Comparison of ENCODE assay signal across 11 cellular contexts in the genomic region with DNA sequence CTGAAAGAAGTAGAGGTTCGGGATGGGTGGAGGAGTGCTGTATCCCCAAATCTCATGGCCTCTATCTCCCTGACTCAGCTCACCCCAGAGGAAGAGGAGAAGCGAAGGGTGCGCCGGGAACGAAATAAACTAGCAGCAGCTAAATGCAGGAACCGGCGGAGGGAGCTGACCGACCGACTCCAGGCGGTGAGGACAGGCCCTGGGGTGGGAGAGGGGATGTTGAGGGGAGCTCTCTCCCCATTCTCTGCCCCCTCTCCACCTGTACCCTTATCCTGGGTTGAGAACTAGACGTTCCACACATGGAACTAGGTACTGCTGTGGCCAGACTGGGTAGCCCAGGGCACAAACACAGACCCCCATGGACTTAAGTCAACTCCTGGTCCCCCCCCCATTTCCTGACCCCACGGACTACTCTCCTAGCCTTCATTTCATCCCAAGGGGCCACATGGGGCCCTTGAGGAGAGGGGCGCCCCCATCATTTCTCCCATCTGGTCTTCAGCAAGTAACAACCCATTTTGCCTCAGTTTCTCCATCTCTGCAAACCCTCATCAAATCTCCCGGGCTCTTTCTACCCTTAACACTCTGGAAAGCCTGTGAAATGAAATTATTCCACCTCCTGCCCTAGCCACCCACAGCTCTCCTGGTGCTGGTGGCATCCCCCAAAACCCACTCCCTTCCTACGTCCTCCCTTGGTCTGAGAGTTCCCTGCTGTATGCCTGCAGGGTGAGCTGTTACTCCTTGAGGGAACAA. TPM values are rescaled to one million over a fixed set of nuclear protein-coding genes. Genes with fewer than 3 reads are reported as not detected.
DNase-seq lines count a peak whose midpoint lies in the region; ATAC-seq and TF ChIP-seq lines count a peak whose summit lies in the region.
"Had no signal": no experiment of that assay in that cellular context is flagged by ENCODE, and none has a peak within 500 bp of the region (broad histone marks: within the 10 kb centered on the region; RNA-seq: fewer than 3 reads in every experiment).

No MANE protein-coding gene starts in this region.

- H3K4me3 ChIP-seq in CD4-positive, alpha-beta memory T cell (ENCODE audit: low read length in 2 of 2): no peak overlapping the region

- no peak for ATAC-seq in GM21723 (IDR thresholded peaks at IDR 0.05; ENCODE audit: unreplicated experiment)

- CTCF ChIA-PET in CD4-positive, alpha-beta memory T cell (lab: Charles Lee; ENCODE audit: partially characterized antibody): interaction anchor here (1.1 to 1.3 kb wide), 2 partner anchors 14 to 32 kb away, joined by 5 to 6 read pairs; no protein-coding TSS in a partner anchor

- H3K4me1 ChIP-seq in CD4-positive, alpha-beta memory T cell (ENCODE audit: insufficient read depth, low read length): peaks cover 27% of the 10 kb centered on the region

- H3K27me3 ChIP-seq in CD4-positive, alpha-beta memory T cell (ENCODE audit: insufficient read depth, low read length): no peaks in the 10 kb centered on the region

- peak; percentile 23 to 51 (median 39) for DNase-seq in CD4-positive, alpha-beta memory T cell
- DNase-seq in effector CD8-positive, alpha-beta T cell (lab: John Stamatoyannopoulos, UW): peak; percentile 42
- no peak for DNase-seq in neural crest cell (ENCODE audit: low read depth, low spot score)
- no peak for DNase-seq in cerebellar cortex (ENCODE audit: low spot score)
- no peak for DNase-seq in DMS114 treated with DMSO at 0.1 percent for 48 hours (lab: John Stamatoyannopoulos, UW; ENCODE audit: unreplicated experiment)
- no peak for DNase-seq in hippocampal formation (lab: John Stamatoyannopoulos, UW)
- DNase-seq: activated CD4-positive, alpha-beta T cell treated with anti-CD3 and anti-CD28 coated beads, Interleukin-2, amount 10 ng/mL, durations not matched to agents 7 days and 5 days; NCI-H187; NCI-H69 had no signal

- POLR2A ChIA-PET in CD4-positive, alpha-beta memory T cell (lab: Charles Lee; ENCODE audit: partially characterized antibody): interaction anchor here (8.5 kb wide), 2 partner anchors 21 to 32 kb away, joined by 113 to 240 read pairs; no protein-coding TSS in a partner anchor

- no peaks in the 10 kb centered on the region for H3K9me3 ChIP-seq in CD4-positive, alpha-beta memory T cell (ENCODE audit: control insufficient read depth in 1 of 2, low read length in 2 of 2)

- peaks cover 17 to 86% (median 29%) of the 10 kb centered on the region in 4 donors for H3K4me1 Mint-ChIP-seq in CD4-positive, alpha-beta memory T cell
- H3K4me1 Mint-ChIP-seq in IgD-negative memory B cell: peaks cover 15 to 18% (median 16%) of the 10 kb centered on the region in 3 donors
- H3K4me1 Mint-ChIP-seq in neural crest cell: peaks cover 27% of the 10 kb centered on the region

- peaks cover 3 to 4% of the 10 kb centered on the region in 2 donors for H3K27me3 Mint-ChIP-seq in CD4-positive, alpha-beta memory T cell
- H3K27me3 Mint-ChIP-seq in IgD-negative memory B cell: peaks cover 29% of the 10 kb centered on the region
- H3K27me3 Mint-ChIP-seq in neural crest cell (ENCODE audit: low read depth): peaks cover 63% of the 10 kb centered on the region

- H3K36me3 ChIP-seq in CD4-positive, alpha-beta memory T cell (ENCODE audit: insufficient read depth, low read length): no peaks in the 10 kb centered on the region

- peaks cover 0 to 69% (median 0%) of the 10 kb centered on the region in 8 donors for H3K9me3 Mint-ChIP-seq in CD4-positive, alpha-beta memory T cell
- H3K9me3 Mint-ChIP-seq in IgD-negative memory B cell (peaks cover 0 to 2% (median 0%) of the 10 kb centered on the region in 3 donors), neural crest cell (no peaks in the 10 kb centered on the region)
- H3K9me3 Mint-ChIP-seq: activated CD4-positive, alpha-beta T cell treated with anti-CD3 and anti-CD28 coated beads, Interleukin-2, amount 10 ng/mL, durations not matched to agents 7 days and 5 days had no signal

- H3K27ac ChIP-seq in CD4-positive, alpha-beta memory T cell (ENCODE audit: low read depth, low read length): no peak overlapping the region

- no peak for TF ChIP-seq CTCF in neural crest cell (conservative IDR thresholded peaks at IDR 0.05)

- peaks cover 5 to 61% of the 10 kb centered on the region in 2 donors for H3K36me3 Mint-ChIP-seq in CD4-positive, alpha-beta memory T cell
- peaks cover 2% of the 10 kb centered on the region for H3K36me3 Mint-ChIP-seq in IgD-negative memory B cell
- no peaks in the 10 kb centered on the region for H3K36me3 Mint-ChIP-seq in neural crest cell (ENCODE audit: low read depth)

- H3K4me3 Mint-ChIP-seq in CD4-positive, alpha-beta memory T cell: peak overlapping the region; percentile 4 to 96 (median 94)
- peak overlapping the region; percentile 38 to 99 (median 52) for H3K4me3 Mint-ChIP-seq in IgD-negative memory B cell
- H3K4me3 Mint-ChIP-seq in neural crest cell: peak overlapping the region; percentile 80

- intact Hi-C loops in CD4-positive, alpha-beta memory T cell (cut with micrococcal nuclease): no loop called here

- H3K27ac Mint-ChIP-seq in CD4-positive, alpha-beta memory T cell: peak overlapping the region; percentile 89 to 100 (median 99)
- H3K27ac Mint-ChIP-seq in IgD-negative memory B cell (peak overlapping the region in 2 of 3 donors; percentile 99 to 100), neural crest cell (ENCODE audit: unreplicated experiment) (no peak overlapping the region)
- H3K27ac Mint-ChIP-seq: activated CD4-positive, alpha-beta T cell treated with anti-CD3 and anti-CD28 coated beads, Interleukin-2, amount 10 ng/mL, durations not matched to agents 7 days and 5 days had no signal

RNA-seq across cellular contexts. Expression of gene FOSB, which starts 3.5 kb away (rescaled TPM):
- 1 to 10 TPM; 4.2 to 4.7 TPM for total RNA-seq in CD4-positive, alpha-beta memory T cell
- 10 to 100 TPM; 12.5 to 17.1 TPM for polyA plus RNA-seq in CD4-positive, alpha-beta memory T cell
- 48.1 TPM for polyA plus RNA-seq in IgD-negative memory B cell
- 0.26 and 0.45 TPM in 2 replicates for total RNA-seq in neural crest cell

RNA-seq across cellular contexts. Expression of gene RTN2, which starts 25.6 kb away (rescaled TPM):
- total RNA-seq in CD4-positive, alpha-beta memory T cell: 1 to 10 TPM in 1 of 2 experiments, under 1 TPM in 1; 0.14 to 1.1 TPM
- polyA plus RNA-seq in CD4-positive, alpha-beta memory T cell: under 1 TPM in 1 of 2 donors, not detected in 1; 0.48 TPM
- 0.71 TPM for polyA plus RNA-seq in IgD-negative memory B cell
- 16.2 and 19.8 TPM in 2 replicates for total RNA-seq in neural crest cell

RNA-seq across cellular contexts. Expression of gene PPM1N, which starts 27.0 kb away (rescaled TPM):
- total RNA-seq in CD4-positive, alpha-beta memory T cell: 1 to 10 TPM; 5.8 to 7.9 TPM
- 1 to 10 TPM; 3.7 to 4.0 TPM for polyA plus RNA-seq in CD4-positive, alpha-beta memory T cell
- polyA plus RNA-seq in IgD-negative memory B cell: 4.0 TPM
- total RNA-seq in neural crest cell: not detected in 2 replicates

RNA-seq across cellular contexts. Expression of gene VASP, which starts 36.0 kb away (rescaled TPM):
- 10 to 100 TPM; 89.8 to 92.8 TPM for total RNA-seq in CD4-positive, alpha-beta memory T cell
- polyA plus RNA-seq in CD4-positive, alpha-beta memory T cell: 10 to 100 TPM; 49.1 to 53.4 TPM
- polyA plus RNA-seq in IgD-negative memory B cell: 111 TPM
- total RNA-seq in neural crest cell: 46.1 and 49.9 TPM in 2 replicates

RNA-seq across cellular contexts. Expression of gene ERCC1, which starts 47.6 kb away (rescaled TPM):
- 10 to 100 TPM; 46.6 to 46.9 TPM for total RNA-seq in CD4-positive, alpha-beta memory T cell
- polyA plus RNA-seq in CD4-positive, alpha-beta memory T cell: 10 to 100 TPM; 36.2 to 38.3 TPM
- 50.2 TPM for polyA plus RNA-seq in IgD-negative memory B cell
- 111 and 115 TPM in 2 replicates for total RNA-seq in neural crest cell

Comparison
In these comparisons a context has a peak if more than half of its experiments do, and no peak if none do; other contexts are left out.
1. DNase-seq: peak in CD4-positive, alpha-beta memory T cell (5 of 5) and effector CD8-positive, alpha-beta T cell (single experiment); none in neural crest cell (single experiment), cerebellar cortex (single experiment), DMS114 treated with DMSO at 0.1 percent for 48 hours (single experiment) and hippocampal formation (0 of 2).
2. Peak in every context shown above with its lines, with median percentiles within 50 percentile points of each other: H3K4me3 Mint-ChIP-seq.